1 cellular context compared by ENCODE assay signal in the genomic region with DNA sequence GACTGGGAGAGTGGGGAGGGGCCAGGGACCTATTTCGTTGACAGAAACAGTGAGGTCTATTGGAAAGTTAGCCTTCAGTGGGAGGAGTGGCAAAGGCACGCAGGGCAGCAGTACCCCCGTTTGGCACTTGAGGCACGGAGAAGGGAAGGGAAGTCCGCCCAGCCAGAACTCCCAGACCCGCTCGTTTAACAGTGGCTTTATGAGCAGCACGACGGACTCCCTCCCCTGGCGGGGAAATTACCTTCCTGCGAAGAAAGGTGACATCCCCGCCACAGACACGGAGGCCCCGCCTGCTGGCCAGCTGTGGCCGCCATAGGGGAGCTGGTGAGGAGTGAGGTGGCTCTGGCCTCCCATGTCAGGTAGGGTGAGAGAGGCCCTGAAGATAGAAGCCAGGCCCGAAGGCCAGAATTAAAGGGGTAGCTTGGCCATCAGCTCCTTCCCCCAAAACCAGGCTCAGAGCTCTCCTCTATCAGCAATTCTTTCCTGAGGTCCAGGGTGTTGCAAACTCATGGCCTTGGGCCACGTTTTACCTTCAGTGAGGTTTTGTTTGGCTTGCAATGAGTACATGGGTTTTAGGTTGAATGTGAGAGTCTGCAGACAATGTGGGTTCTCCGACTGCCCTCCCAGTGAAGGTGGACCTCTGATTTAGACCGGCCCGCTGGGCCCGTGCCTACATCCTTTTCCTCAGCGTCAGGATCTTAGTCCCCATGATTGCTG.
A peak's percentile ranks its signal among the peaks of the same experiment; 100 is the strongest.
TF ChIP-seq lines count a peak whose summit lies in the region.

No MANE protein-coding gene starts in this region.

TF ChIP-seq in HepG2, 621 proteins besides CTCF, POLR2A, EP300 and RAD21 (continued from another document and continues in another):
- TF ChIP-seq, protein P1, sequence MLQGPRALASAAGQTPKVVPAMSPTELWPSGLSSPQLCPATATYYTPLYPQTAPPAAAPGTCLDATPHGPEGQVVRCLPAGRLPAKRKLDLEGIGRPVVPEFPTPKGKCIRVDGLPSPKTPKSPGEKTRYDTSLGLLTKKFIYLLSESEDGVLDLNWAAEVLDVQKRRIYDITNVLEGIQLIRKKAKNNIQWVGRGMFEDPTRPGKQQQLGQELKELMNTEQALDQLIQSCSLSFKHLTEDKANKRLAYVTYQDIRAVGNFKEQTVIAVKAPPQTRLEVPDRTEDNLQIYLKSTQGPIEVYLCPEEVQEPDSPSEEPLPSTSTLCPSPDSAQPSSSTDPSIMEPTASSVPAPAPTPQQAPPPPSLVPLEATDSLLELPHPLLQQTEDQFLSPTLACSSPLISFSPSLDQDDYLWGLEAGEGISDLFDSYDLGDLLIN (CRISPR knock-in tag; IDR thresholded peaks at IDR 0.05; ENCODE audit: borderline replicate concordance): no peak
- no peak for TF ChIP-seq TRIM24 (CRISPR knock-in tag; IDR thresholded peaks at IDR 0.05)
- 0 out of 2 replicates have a peak, but pooled peaks have one; percentile 29 for TF ChIP-seq MXD4 (CRISPR knock-in tag; IDR thresholded peaks at IDR 0.05)
- TF ChIP-seq DNMT1 (CRISPR knock-in tag; IDR thresholded peaks at IDR 0.05): 0 out of 2 replicates have a peak, but pooled peaks have one; percentile 8
- TF ChIP-seq ZNF335 (CRISPR knock-in tag; IDR thresholded peaks at IDR 0.05): no peak
- TF ChIP-seq FOXP1 (IDR thresholded peaks at IDR 0.05): no peak
- no peak for TF ChIP-seq FOXP1 (CRISPR knock-in tag; IDR thresholded peaks at IDR 0.05)
- no peak for TF ChIP-seq HNRNPLL (IDR thresholded peaks at IDR 0.05; ENCODE audit: low read depth, low read length, poor library complexity, severe bottlenecking)
- TF ChIP-seq ZNF34 (CRISPR knock-in tag; IDR thresholded peaks at IDR 0.05; ENCODE audit: borderline replicate concordance): no peak
- no peak for TF ChIP-seq ZNF205 (CRISPR knock-in tag; IDR thresholded peaks at IDR 0.05)
- TF ChIP-seq, protein P2, sequence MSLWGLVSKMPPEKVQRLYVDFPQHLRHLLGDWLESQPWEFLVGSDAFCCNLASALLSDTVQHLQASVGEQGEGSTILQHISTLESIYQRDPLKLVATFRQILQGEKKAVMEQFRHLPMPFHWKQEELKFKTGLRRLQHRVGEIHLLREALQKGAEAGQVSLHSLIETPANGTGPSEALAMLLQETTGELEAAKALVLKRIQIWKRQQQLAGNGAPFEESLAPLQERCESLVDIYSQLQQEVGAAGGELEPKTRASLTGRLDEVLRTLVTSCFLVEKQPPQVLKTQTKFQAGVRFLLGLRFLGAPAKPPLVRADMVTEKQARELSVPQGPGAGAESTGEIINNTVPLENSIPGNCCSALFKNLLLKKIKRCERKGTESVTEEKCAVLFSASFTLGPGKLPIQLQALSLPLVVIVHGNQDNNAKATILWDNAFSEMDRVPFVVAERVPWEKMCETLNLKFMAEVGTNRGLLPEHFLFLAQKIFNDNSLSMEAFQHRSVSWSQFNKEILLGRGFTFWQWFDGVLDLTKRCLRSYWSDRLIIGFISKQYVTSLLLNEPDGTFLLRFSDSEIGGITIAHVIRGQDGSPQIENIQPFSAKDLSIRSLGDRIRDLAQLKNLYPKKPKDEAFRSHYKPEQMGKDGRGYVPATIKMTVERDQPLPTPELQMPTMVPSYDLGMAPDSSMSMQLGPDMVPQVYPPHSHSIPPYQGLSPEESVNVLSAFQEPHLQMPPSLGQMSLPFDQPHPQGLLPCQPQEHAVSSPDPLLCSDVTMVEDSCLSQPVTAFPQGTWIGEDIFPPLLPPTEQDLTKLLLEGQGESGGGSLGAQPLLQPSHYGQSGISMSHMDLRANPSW (CRISPR knock-in tag; IDR thresholded peaks at IDR 0.05; ENCODE audit: borderline replicate concordance): no peak
- TF ChIP-seq SAFB2 (CRISPR knock-in tag; IDR thresholded peaks at IDR 0.05; ENCODE audit: borderline replicate concordance, low read depth): no peak
- TF ChIP-seq MYC (CRISPR knock-in tag; IDR thresholded peaks at IDR 0.05; ENCODE audit: borderline replicate concordance): peak; percentile 33; the same call in 1 of the 2 replicates
- no peak for TF ChIP-seq CBX5 (CRISPR knock-in tag; IDR thresholded peaks at IDR 0.05; ENCODE audit: borderline replicate concordance)
- peak; percentile 54; the same call in 1 of the 2 replicates for TF ChIP-seq MEIS2 (CRISPR knock-in tag; IDR thresholded peaks at IDR 0.05)
- no peak for TF ChIP-seq RXRB (CRISPR knock-in tag; IDR thresholded peaks at IDR 0.05; ENCODE audit: borderline replicate concordance)
- TF ChIP-seq ZNF724P (CRISPR knock-in tag; IDR thresholded peaks at IDR 0.05; ENCODE audit: borderline replicate concordance): 0 out of 2 replicates have a peak, but pooled peaks have one; percentile 14
- no peak for TF ChIP-seq MLLT10 (CRISPR knock-in tag; IDR thresholded peaks at IDR 0.05)
- TF ChIP-seq, protein P3, sequence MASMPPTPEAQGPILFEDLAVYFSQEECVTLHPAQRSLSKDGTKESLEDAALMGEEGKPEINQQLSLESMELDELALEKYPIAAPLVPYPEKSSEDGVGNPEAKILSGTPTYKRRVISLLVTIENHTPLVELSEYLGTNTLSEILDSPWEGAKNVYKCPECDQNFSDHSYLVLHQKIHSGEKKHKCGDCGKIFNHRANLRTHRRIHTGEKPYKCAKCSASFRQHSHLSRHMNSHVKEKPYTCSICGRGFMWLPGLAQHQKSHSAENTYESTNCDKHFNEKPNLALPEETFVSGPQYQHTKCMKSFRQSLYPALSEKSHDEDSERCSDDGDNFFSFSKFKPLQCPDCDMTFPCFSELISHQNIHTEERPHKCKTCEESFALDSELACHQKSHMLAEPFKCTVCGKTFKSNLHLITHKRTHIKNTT (CRISPR knock-in tag; IDR thresholded peaks at IDR 0.05): no peak
- no peak for TF ChIP-seq HNF4A (CRISPR knock-in tag; IDR thresholded peaks at IDR 0.05)
- no peak for TF ChIP-seq ZKSCAN1 (IDR thresholded peaks at IDR 0.05; ENCODE audit: low read length)
- no peak for TF ChIP-seq ZNF256 (CRISPR knock-in tag; conservative IDR thresholded peaks at IDR 0.05)
- TF ChIP-seq, protein P4, sequence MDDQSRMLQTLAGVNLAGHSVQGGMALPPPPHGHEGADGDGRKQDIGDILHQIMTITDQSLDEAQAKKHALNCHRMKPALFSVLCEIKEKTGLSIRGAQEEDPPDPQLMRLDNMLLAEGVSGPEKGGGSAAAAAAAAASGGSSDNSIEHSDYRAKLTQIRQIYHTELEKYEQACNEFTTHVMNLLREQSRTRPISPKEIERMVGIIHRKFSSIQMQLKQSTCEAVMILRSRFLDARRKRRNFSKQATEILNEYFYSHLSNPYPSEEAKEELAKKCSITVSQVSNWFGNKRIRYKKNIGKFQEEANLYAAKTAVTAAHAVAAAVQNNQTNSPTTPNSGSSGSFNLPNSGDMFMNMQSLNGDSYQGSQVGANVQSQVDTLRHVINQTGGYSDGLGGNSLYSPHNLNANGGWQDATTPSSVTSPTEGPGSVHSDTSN (CRISPR knock-in tag; IDR thresholded peaks at IDR 0.05; ENCODE audit: borderline replicate concordance): no peak
- no peak for TF ChIP-seq ZBTB3 (CRISPR knock-in tag; IDR thresholded peaks at IDR 0.05; ENCODE audit: borderline replicate concordance, low read depth)
- TF ChIP-seq ZNF460 (CRISPR knock-in tag; IDR thresholded peaks at IDR 0.05; ENCODE audit: borderline replicate concordance): no peak
- peak; percentile 68 for TF ChIP-seq SALL1 (CRISPR knock-in tag; IDR thresholded peaks at IDR 0.05)
- 0 out of 2 replicates have a peak, but pooled peaks have one; percentile 22 for TF ChIP-seq ZNF430 (CRISPR knock-in tag; IDR thresholded peaks at IDR 0.05)
- TF ChIP-seq SMYD3 (CRISPR knock-in tag; IDR thresholded peaks at IDR 0.05): no peak
- TF ChIP-seq, protein P5, sequence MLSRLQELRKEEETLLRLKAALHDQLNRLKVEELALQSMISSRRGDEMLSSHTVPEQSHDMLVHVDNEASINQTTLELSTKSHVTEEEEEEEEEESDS (CRISPR knock-in tag; IDR thresholded peaks at IDR 0.05; ENCODE audit: borderline replicate concordance): 0 out of 2 replicates have a peak, but pooled peaks have one; percentile 67
- no peak for TF ChIP-seq ZSCAN9 (CRISPR knock-in tag; IDR thresholded peaks at IDR 0.05; ENCODE audit: borderline replicate concordance)
- TF ChIP-seq, protein P6, sequence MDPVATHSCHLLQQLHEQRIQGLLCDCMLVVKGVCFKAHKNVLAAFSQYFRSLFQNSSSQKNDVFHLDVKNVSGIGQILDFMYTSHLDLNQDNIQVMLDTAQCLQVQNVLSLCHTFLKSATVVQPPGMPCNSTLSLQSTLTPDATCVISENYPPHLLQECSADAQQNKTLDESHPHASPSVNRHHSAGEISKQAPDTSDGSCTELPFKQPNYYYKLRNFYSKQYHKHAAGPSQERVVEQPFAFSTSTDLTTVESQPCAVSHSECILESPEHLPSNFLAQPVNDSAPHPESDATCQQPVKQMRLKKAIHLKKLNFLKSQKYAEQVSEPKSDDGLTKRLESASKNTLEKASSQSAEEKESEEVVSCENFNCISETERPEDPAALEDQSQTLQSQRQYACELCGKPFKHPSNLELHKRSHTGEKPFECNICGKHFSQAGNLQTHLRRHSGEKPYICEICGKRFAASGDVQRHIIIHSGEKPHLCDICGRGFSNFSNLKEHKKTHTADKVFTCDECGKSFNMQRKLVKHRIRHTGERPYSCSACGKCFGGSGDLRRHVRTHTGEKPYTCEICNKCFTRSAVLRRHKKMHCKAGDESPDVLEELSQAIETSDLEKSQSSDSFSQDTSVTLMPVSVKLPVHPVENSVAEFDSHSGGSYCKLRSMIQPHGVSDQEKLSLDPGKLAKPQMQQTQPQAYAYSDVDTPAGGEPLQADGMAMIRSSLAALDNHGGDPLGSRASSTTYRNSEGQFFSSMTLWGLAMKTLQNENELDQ (CRISPR knock-in tag; IDR thresholded peaks at IDR 0.05; ENCODE audit: borderline replicate concordance): no peak
- TF ChIP-seq MBD4 (IDR thresholded peaks at IDR 0.05; ENCODE audit: borderline replicate concordance, low read length): no peak
- TF ChIP-seq, protein P7, sequence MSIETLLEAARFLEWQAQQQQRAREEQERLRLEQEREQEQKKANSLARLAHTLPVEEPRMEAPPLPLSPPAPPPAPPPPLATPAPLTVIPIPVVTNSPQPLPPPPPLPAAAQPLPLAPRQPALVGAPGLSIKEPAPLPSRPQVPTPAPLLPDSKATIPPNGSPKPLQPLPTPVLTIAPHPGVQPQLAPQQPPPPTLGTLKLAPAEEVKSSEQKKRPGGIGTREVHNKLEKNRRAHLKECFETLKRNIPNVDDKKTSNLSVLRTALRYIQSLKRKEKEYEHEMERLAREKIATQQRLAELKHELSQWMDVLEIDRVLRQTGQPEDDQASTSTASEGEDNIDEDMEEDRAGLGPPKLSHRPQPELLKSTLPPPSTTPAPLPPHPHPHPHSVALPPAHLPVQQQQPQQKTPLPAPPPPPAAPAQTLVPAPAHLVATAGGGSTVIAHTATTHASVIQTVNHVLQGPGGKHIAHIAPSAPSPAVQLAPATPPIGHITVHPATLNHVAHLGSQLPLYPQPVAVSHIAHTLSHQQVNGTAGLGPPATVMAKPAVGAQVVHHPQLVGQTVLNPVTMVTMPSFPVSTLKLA (IDR thresholded peaks at IDR 0.05): no peak
- no peak for TF ChIP-seq ZNF10 (CRISPR knock-in tag; IDR thresholded peaks at IDR 0.05; ENCODE audit: borderline replicate concordance, low read depth)
- TF ChIP-seq IRX3 (CRISPR knock-in tag; IDR thresholded peaks at IDR 0.05; ENCODE audit: borderline replicate concordance, low read depth): 0 out of 2 replicates have a peak, but pooled peaks have one; percentile 60
- TF ChIP-seq, protein P8, sequence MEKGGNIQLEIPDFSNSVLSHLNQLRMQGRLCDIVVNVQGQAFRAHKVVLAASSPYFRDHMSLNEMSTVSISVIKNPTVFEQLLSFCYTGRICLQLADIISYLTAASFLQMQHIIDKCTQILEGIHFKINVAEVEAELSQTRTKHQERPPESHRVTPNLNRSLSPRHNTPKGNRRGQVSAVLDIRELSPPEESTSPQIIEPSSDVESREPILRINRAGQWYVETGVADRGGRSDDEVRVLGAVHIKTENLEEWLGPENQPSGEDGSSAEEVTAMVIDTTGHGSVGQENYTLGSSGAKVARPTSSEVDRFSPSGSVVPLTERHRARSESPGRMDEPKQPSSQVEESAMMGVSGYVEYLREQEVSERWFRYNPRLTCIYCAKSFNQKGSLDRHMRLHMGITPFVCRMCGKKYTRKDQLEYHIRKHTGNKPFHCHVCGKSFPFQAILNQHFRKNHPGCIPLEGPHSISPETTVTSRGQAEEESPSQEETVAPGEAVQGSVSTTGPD (CRISPR knock-in tag; IDR thresholded peaks at IDR 0.05): no peak
- no peak for TF ChIP-seq LCORL (IDR thresholded peaks at IDR 0.05)
- no peak for TF ChIP-seq LCORL (CRISPR knock-in tag; IDR thresholded peaks at IDR 0.05)
- no peak for TF ChIP-seq SNRNP70 (IDR thresholded peaks at IDR 0.05; ENCODE audit: low read depth, low read length)
- no peak for TF ChIP-seq GATA4 (IDR thresholded peaks at IDR 0.05; ENCODE audit: borderline replicate concordance, low read depth)
- TF ChIP-seq ZNF678 (CRISPR knock-in tag; IDR thresholded peaks at IDR 0.05): no peak
- TF ChIP-seq, protein P9, sequence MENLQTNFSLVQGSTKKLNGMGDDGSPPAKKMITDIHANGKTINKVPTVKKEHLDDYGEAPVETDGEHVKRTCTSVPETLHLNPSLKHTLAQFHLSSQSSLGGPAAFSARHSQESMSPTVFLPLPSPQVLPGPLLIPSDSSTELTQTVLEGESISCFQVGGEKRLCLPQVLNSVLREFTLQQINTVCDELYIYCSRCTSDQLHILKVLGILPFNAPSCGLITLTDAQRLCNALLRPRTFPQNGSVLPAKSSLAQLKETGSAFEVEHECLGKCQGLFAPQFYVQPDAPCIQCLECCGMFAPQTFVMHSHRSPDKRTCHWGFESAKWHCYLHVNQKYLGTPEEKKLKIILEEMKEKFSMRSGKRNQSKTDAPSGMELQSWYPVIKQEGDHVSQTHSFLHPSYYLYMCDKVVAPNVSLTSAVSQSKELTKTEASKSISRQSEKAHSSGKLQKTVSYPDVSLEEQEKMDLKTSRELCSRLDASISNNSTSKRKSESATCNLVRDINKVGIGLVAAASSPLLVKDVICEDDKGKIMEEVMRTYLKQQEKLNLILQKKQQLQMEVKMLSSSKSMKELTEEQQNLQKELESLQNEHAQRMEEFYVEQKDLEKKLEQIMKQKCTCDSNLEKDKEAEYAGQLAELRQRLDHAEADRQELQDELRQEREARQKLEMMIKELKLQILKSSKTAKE (CRISPR knock-in tag; IDR thresholded peaks at IDR 0.05; ENCODE audit: borderline replicate concordance): no peak
- no peak for TF ChIP-seq HMG20A (CRISPR knock-in tag; IDR thresholded peaks at IDR 0.05; ENCODE audit: borderline replicate concordance)
- TF ChIP-seq ZBTB38 (CRISPR knock-in tag; IDR thresholded peaks at IDR 0.05): peak; percentile 88
- TF ChIP-seq, protein P10, sequence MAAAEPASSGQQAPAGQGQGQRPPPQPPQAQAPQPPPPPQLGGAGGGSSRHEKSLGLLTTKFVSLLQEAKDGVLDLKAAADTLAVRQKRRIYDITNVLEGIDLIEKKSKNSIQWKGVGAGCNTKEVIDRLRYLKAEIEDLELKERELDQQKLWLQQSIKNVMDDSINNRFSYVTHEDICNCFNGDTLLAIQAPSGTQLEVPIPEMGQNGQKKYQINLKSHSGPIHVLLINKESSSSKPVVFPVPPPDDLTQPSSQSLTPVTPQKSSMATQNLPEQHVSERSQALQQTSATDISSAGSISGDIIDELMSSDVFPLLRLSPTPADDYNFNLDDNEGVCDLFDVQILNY (CRISPR knock-in tag; conservative IDR thresholded peaks at IDR 0.05): no peak
- TF ChIP-seq, protein P11, sequence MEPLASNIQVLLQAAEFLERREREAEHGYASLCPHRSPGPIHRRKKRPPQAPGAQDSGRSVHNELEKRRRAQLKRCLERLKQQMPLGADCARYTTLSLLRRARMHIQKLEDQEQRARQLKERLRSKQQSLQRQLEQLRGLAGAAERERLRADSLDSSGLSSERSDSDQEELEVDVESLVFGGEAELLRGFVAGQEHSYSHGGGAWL (CRISPR knock-in tag; IDR thresholded peaks at IDR 0.05): 0 out of 2 replicates have a peak, but pooled peaks have one; percentile 12
- TF ChIP-seq ZNF230 (CRISPR knock-in tag; IDR thresholded peaks at IDR 0.05): no peak
